ENCODE assay signal across 20 cellular contexts in genomic region chr10:1377231-1377630, GRCh38.
"Had no signal": no experiment of that assay in that cellular context is flagged by ENCODE, and none has a peak within 500 bp of the region (broad histone marks: within the 10 kb centered on the region; RNA-seq: fewer than 3 reads in every experiment).

No MANE protein-coding gene starts in this region.

- H3K79me2 ChIP-seq: parathyroid adenoma had no signal

- H3K4me2 ChIP-seq: smooth muscle cell had no signal

- H3K27me3 ChIP-seq: thyroid gland had no signal

- DNase-seq: activated CD4-positive, alpha-beta T cell treated with anti-CD3 and anti-CD28 coated beads for 48 hours; activated CD4-positive, alpha-beta T cell treated with anti-CD3 and anti-CD28 coated beads, Interleukin-2, amount 50 U/mL, for 48 hours; activated naive CD4-positive, alpha-beta T cell; anterior cingulate cortex; dermis blood vessel endothelial cell; effector CD4-positive, alpha-beta T cell; left ventricle myocardium superior; mucosa of descending colon; psoas muscle; stimulated activated CD4-positive, alpha-beta T cell treated with anti-CD3 and anti-CD28 coated beads, Interleukin-1b, Interleukin-23, amount 100 ng/mL, for 48 hours; stimulated activated CD4-positive, alpha-beta T cell treated with anti-CD3 and anti-CD28 coated beads, Interleukin-4, amount 100 ng/mL, for 4 hours; stimulated activated naive CD8-positive, alpha-beta T cell treated with anti-CD3 and anti-CD28 coated beads, Interleukin-15, amount 100 ng/mL, for 72 hours; T-helper 1 cell; thyroid gland; upper lobe of right lung had no signal

- H3K9ac ChIP-seq: parathyroid adenoma had no signal

- H3K9me3 ChIP-seq: mucosa of descending colon, psoas muscle, thyroid gland, upper lobe of right lung had no signal

- H3K4me3 ChIP-seq: cardiac muscle cell, mucosa of descending colon, psoas muscle, smooth muscle cell, thyroid gland, upper lobe of right lung had no signal

- H3K4me1 ChIP-seq: psoas muscle, thyroid gland, upper lobe of right lung had no signal

- H3K36me3 ChIP-seq: cardiac muscle cell, thyroid gland, upper lobe of right lung had no signal

- H3K27ac ChIP-seq: cardiac muscle cell, epithelial cell of prostate, parathyroid adenoma, psoas muscle, thyroid gland, upper lobe of right lung had no signal

- FAIRE-seq: frontal cortex had no signal
